In genomic region chr22:44171486-44172076, GRCh38 we compare ENCODE assay signal across 25 cellular contexts. TPM values are rescaled to one million over a fixed set of nuclear protein-coding genes. Genes with fewer than 3 reads are reported as not detected.
A peak's percentile ranks its signal among the peaks of the same experiment; 100 is the strongest.
DNase-seq lines count a peak whose midpoint lies in the region; ATAC-seq and TF ChIP-seq lines count a peak whose summit lies in the region.
"Had no signal": no experiment of that assay in that cellular context is flagged by ENCODE, and none has a peak within 500 bp of the region (broad histone marks: within the 10 kb centered on the region; RNA-seq: fewer than 3 reads in every experiment).

No MANE protein-coding gene starts in this region.

- H3K79me2 ChIP-seq in SK-N-SH (ENCODE audit: insufficient read depth), result no peaks in the 10 kb centered on the region

- no peak overlapping the region for H3K4me2 ChIP-seq in SK-N-SH
- H3K4me2 ChIP-seq: A549, GM23338 had no signal

- DNase-seq in NOMO-1 treated with DMSO at 0.1 percent for 48 hours (lab: John Stamatoyannopoulos, UW; ENCODE audit: unreplicated experiment) (peak; percentile 11), NOMO-1 treated with dmso at 0.1 percent for 144 hours (lab: John Stamatoyannopoulos, UW; ENCODE audit: unreplicated experiment) (no peak), NB4 (ENCODE audit: low read depth) (peak; percentile 46), lower lobe of right lung (no peak), upper lobe of right lung (peak; percentile 56), NCI-H1436 (lab: John Stamatoyannopoulos, UW) (no peak), SK-N-SH (no peak), GOT3 (lab: John Stamatoyannopoulos, UW) (no peak)
- DNase-seq: activated CD4-positive, alpha-beta T cell treated with anti-CD3 and anti-CD28 coated beads for 48 hours; activated naive CD4-positive, alpha-beta T cell treated with anti-CD3 and anti-CD28 coated beads, Interleukin-2, amount 50 U/mL, for 16 hours; CD4-positive, CD25-positive, alpha-beta regulatory T cell; dermis blood vessel endothelial cell; DMS 273 treated with DMSO at 0.1 percent for 48 hours; NCI-H1417 treated with DMSO at 0.1 percent for 48 hours; NCI-H82 had no signal

- no peaks in the 10 kb centered on the region for H3F3A ChIP-seq in SK-N-SH (replicated peaks; ENCODE audit: insufficient read depth)

- H3K27ac ChIP-seq in lower lobe of right lung (peak overlapping the region; percentile 69), upper lobe of right lung (peak overlapping the region; percentile 67), SK-N-SH (ENCODE audit: low read depth in 2 of 2, low read length in 1 of 2) (no peak overlapping the region)
- H3K27ac ChIP-seq: A549, cardiac muscle cell, SJSA1, tibial artery had no signal

- POLR2A ChIA-PET in SK-N-SH (lab: Yijun Ruan, JAX), result no interaction called here

- no peak overlapping the region for H2AFZ ChIP-seq in SK-N-SH (ENCODE audit: low read depth)
- H2AFZ ChIP-seq: GM23338 had no signal

- no peaks in the 10 kb centered on the region for H3K27me3 ChIP-seq in lower lobe of right lung (ENCODE audit: low read depth)
- no peaks in the 10 kb centered on the region for H3K27me3 ChIP-seq in upper lobe of right lung
- H3K27me3 ChIP-seq in SK-N-SH (ENCODE audit: insufficient read depth), result no peaks in the 10 kb centered on the region
- H3K27me3 ChIP-seq: cardiac muscle cell, SJSA1, tibial artery had no signal

- TF ChIP-seq EP300 in SK-N-SH (IDR thresholded peaks at IDR 0.05; ENCODE audit: borderline replicate concordance in 1 of 2, low read depth in 1 of 2, low read length in 1 of 2), result no peak

- peak; percentile 49 to 59 for ATAC-seq in lower lobe of right lung
- ATAC-seq in upper lobe of right lung, result peak; percentile 56
- ATAC-seq: A549, Panc1 had no signal

- no peaks in the 10 kb centered on the region for H3K9me2 ChIP-seq in SK-N-SH

- TF ChIP-seq POLR2A in NB4 (IDR thresholded peaks at IDR 0.05; ENCODE audit: extremely low read depth, insufficient read length), result no peak

- no peaks in the 10 kb centered on the region for H4K20me1 ChIP-seq in SK-N-SH (ENCODE audit: insufficient read depth)

- peaks cover 18% of the 10 kb centered on the region for H3K36me3 ChIP-seq in lower lobe of right lung
- peaks cover 5% of the 10 kb centered on the region for H3K36me3 ChIP-seq in upper lobe of right lung
- H3K36me3 ChIP-seq in SK-N-SH (replicated peaks in 1 of 2; ENCODE audit: control insufficient read depth in 1 of 2, insufficient read depth in 2 of 2, low read length in 1 of 2), result peaks cover 0 to 3% of the 10 kb centered on the region in 2 experiments
- H3K36me3 ChIP-seq: cardiac muscle cell, SJSA1 had no signal

- CTCF ChIA-PET in SK-N-SH (lab: Yijun Ruan, JAX), result no interaction called here

- H3K4me1 ChIP-seq in lower lobe of right lung (no peaks in the 10 kb centered on the region), upper lobe of right lung (no peaks in the 10 kb centered on the region), SK-N-SH (ENCODE audit: control insufficient read depth in 1 of 2, insufficient read depth in 2 of 2, low read depth in 1 of 2, low read length in 1 of 2) (no peaks in the 10 kb centered on the region)
- H3K4me1 ChIP-seq: A549, SJSA1, tibial artery had no signal

- H3K4me3 ChIP-seq in NB4 (ENCODE audit: low read depth, low read length), result peak overlapping the region; percentile 38
- H3K4me3 ChIP-seq in lower lobe of right lung, result no peak overlapping the region
- no peak overlapping the region for H3K4me3 ChIP-seq in upper lobe of right lung
- H3K4me3 ChIP-seq in SK-N-SH (ENCODE audit: low read depth in 2 of 2, low read length in 1 of 2), result no peak overlapping the region
- H3K4me3 ChIP-seq: A549, cardiac muscle cell, GM23338, lung, SJSA1, skin epidermis, tibial artery had no signal

- H3K9me3 ChIP-seq in lower lobe of right lung (no peaks in the 10 kb centered on the region), upper lobe of right lung (no peaks in the 10 kb centered on the region), SK-N-SH (no peaks in the 10 kb centered on the region)
- H3K9me3 ChIP-seq: A549, SJSA1, tibial artery had no signal

- no peak overlapping the region for H3K9ac ChIP-seq in SK-N-SH

- TF ChIP-seq CTCF in NB4 (IDR thresholded peaks at IDR 0.05; ENCODE audit: low read depth, low read length) (no peak), lower lobe of right lung (IDR thresholded peaks at IDR 0.05) (no peak), upper lobe of right lung (IDR thresholded peaks at IDR 0.05) (no peak), SK-N-SH (IDR thresholded peaks at IDR 0.05) (no peak)

- WGBS in SK-N-SH (ENCODE audit: low lambda C conversion rate), result 85% methylated on average over 8 of the region's 9 CpGs

- no peak for TF ChIP-seq RAD21 in SK-N-SH (IDR thresholded peaks at IDR 0.05; ENCODE audit: low read length)

- intact Hi-C loops in lower lobe of right lung (cut with DNase I) (no loop called here), upper lobe of right lung (cut with DNase I) (no loop called here)

TF ChIP-seq in SK-N-SH, 30 proteins besides CTCF, POLR2A, EP300 and RAD21:
- TF ChIP-seq GABPA (IDR thresholded peaks at IDR 0.05; ENCODE audit: low read depth), result no peak
- no peak for TF ChIP-seq TCF12 (IDR thresholded peaks at IDR 0.05)
- no peak for TF ChIP-seq EZH2phosphoT487 (IDR thresholded peaks at IDR 0.05; ENCODE audit: borderline replicate concordance, low read depth)
- TF ChIP-seq TAF1 (IDR thresholded peaks at IDR 0.05; ENCODE audit: borderline replicate concordance, low read depth, low read length), result no peak
- no peak for TF ChIP-seq RXRA (IDR thresholded peaks at IDR 0.05; ENCODE audit: borderline replicate concordance, low read depth)
- no peak for TF ChIP-seq SMC3 (IDR thresholded peaks at IDR 0.05; ENCODE audit: low read depth, low read length)
- no peak for TF ChIP-seq GATA2 (CRISPR knock-in tag; IDR thresholded peaks at IDR 0.05)
- TF ChIP-seq FOSL2 (IDR thresholded peaks at IDR 0.05; ENCODE audit: borderline replicate concordance, low read depth), result no peak
- no peak for TF ChIP-seq ELF1 (IDR thresholded peaks at IDR 0.05)
- no peak for TF ChIP-seq CHD2 (IDR thresholded peaks at IDR 0.05; ENCODE audit: low read length, partially characterized antibody)
- TF ChIP-seq, protein P1, sequence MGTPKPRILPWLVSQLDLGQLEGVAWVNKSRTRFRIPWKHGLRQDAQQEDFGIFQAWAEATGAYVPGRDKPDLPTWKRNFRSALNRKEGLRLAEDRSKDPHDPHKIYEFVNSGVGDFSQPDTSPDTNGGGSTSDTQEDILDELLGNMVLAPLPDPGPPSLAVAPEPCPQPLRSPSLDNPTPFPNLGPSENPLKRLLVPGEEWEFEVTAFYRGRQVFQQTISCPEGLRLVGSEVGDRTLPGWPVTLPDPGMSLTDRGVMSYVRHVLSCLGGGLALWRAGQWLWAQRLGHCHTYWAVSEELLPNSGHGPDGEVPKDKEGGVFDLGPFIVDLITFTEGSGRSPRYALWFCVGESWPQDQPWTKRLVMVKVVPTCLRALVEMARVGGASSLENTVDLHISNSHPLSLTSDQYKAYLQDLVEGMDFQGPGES (IDR thresholded peaks at IDR 0.05; ENCODE audit: low read depth, low read length), result no peak
- TF ChIP-seq, protein P2, sequence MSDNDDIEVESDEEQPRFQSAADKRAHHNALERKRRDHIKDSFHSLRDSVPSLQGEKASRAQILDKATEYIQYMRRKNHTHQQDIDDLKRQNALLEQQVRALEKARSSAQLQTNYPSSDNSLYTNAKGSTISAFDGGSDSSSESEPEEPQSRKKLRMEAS (IDR thresholded peaks at IDR 0.05; ENCODE audit: low read depth), result no peak
- TF ChIP-seq FOXJ3 (CRISPR knock-in tag; IDR thresholded peaks at IDR 0.05), result no peak
- TF ChIP-seq RCOR1 (IDR thresholded peaks at IDR 0.05; ENCODE audit: low read length), result no peak
- no peak for TF ChIP-seq FOXM1 (IDR thresholded peaks at IDR 0.05; ENCODE audit: low read depth)
- no peak for TF ChIP-seq NRF1 (IDR thresholded peaks at IDR 0.05; ENCODE audit: low read depth, low read length)
- TF ChIP-seq POLR2AphosphoS5 (IDR thresholded peaks at IDR 0.05; ENCODE audit: low read depth, low read length), result no peak
- TF ChIP-seq, protein P3, sequence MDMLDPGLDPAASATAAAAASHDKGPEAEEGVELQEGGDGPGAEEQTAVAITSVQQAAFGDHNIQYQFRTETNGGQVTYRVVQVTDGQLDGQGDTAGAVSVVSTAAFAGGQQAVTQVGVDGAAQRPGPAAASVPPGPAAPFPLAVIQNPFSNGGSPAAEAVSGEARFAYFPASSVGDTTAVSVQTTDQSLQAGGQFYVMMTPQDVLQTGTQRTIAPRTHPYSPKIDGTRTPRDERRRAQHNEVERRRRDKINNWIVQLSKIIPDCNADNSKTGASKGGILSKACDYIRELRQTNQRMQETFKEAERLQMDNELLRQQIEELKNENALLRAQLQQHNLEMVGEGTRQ (IDR thresholded peaks at IDR 0.05; ENCODE audit: borderline replicate concordance, low read depth, low read length), result no peak
- no peak for TF ChIP-seq JUND (IDR thresholded peaks at IDR 0.05)
TF ChIP-seq in SK-N-SH: peak in this region for 0.

RNA-seq across cellular contexts. Expression of gene PARVG, which starts 9.1 kb away (rescaled TPM):
- total RNA-seq in lower lobe of right lung (96.2 TPM), upper lobe of right lung (65.9 TPM)
- polyA plus RNA-seq in SK-N-SH (2012; rRNA removed), result 0.05 TPM in 1 of 2 replicates, not detected in the other
- polyA plus RNA-seq in SK-N-SH (2012; cell fraction: cytosol; rRNA removed), result not detected in 2 replicates
- polyA plus RNA-seq in SK-N-SH (2012; cell fraction: nucleus; rRNA removed), result 0.04 TPM in 1 of 2 replicates, not detected in the other
- total RNA-seq: fibroblast of lung, SJSA1 had no signal
- polyA plus RNA-seq: A549, cardiac muscle cell, fibroblast of lung, keratinocyte had no signal

Comparison
In these comparisons a context has a peak if more than half of its experiments do, and no peak if none do; other contexts are left out.
1. DNase-seq: peak in NOMO-1 treated with DMSO at 0.1 percent for 48 hours (single experiment), NB4 (single experiment) and upper lobe of right lung (single experiment); none in NOMO-1 treated with dmso at 0.1 percent for 144 hours (single experiment), lower lobe of right lung (single experiment), NCI-H1436 (single experiment), SK-N-SH (single experiment) and GOT3 (single experiment).
2. H3K27ac ChIP-seq: peak in lower lobe of right lung (single experiment) and upper lobe of right lung (single experiment); none in SK-N-SH (0 of 2).